ENCODE assay signal across 12 cellular contexts in genomic region chr22:19872779-19873137, GRCh38. TPM values are rescaled to one million over a fixed set of nuclear protein-coding genes. Genes with fewer than 3 reads are reported as not detected.
DNase-seq lines count a peak whose midpoint lies in the region; ATAC-seq and TF ChIP-seq lines count a peak whose summit lies in the region.
"Had no signal": no experiment of that assay in that cellular context is flagged by ENCODE, and none has a peak within 500 bp of the region (broad histone marks: within the 10 kb centered on the region; RNA-seq: fewer than 3 reads in every experiment).

No MANE protein-coding gene starts in this region.

- POLR2A ChIA-PET in activated CD8-positive, alpha-beta T cell treated with anti-CD3 and anti-CD28 coated beads for 36 hours (lab: Charles Lee): interaction anchor here (1.0 to 1.7 kb wide), 2 partner anchors 17 to 19 kb away, joined by 5 read pairs; no protein-coding TSS in a partner anchor
- POLR2A ChIA-PET in activated CD8-positive, alpha-beta T cell treated with anti-CD3 and anti-CD28 coated beads, Interleukin-2, amount 10 ng/mL, durations not matched to agents 7 days and 5 days (lab: Charles Lee): no interaction called here
- POLR2A ChIA-PET in HEK293 (lab: Yijun Ruan, JAX) (no interaction called here), WTC11 (lab: Charles Lee) (no interaction called here)

- peaks cover 21% of the 10 kb centered on the region for H3K4me1 ChIP-seq in HEK293 (ENCODE audit: control insufficient read depth, insufficient read depth, low read length)

- H3K4me3 ChIP-seq in HEK293 (ENCODE audit: low read depth, low read length): no peak overlapping the region
- H3K4me3 ChIP-seq: cardiac muscle cell, SK-N-MC had no signal

- no peaks in the 10 kb centered on the region for H3K27me3 Mint-ChIP-seq in activated CD8-positive, alpha-beta T cell treated with anti-CD3 and anti-CD28 coated beads for 36 hours
- no peaks in the 10 kb centered on the region for H3K27me3 Mint-ChIP-seq in activated CD8-positive, alpha-beta T cell treated with anti-CD3 and anti-CD28 coated beads, Interleukin-2, amount 10 ng/mL, durations not matched to agents 7 days and 5 days (ENCODE audit: low read depth)
- no peaks in the 10 kb centered on the region for H3K27me3 Mint-ChIP-seq in WTC11 (ENCODE audit: low read depth)
- H3K27me3 Mint-ChIP-seq: memory B cell had no signal

- no peak overlapping the region for H3K27ac ChIP-seq in HEK293 (ENCODE audit: extremely low read depth, low read depth, low read length)
- H3K27ac ChIP-seq: cardiac muscle cell, SK-N-MC had no signal

- DNase-seq in activated CD8-positive, alpha-beta T cell treated with anti-CD3 and anti-CD28 coated beads for 36 hours: peak; percentile 1
- no peak for DNase-seq in activated CD8-positive, alpha-beta T cell treated with anti-CD3 and anti-CD28 coated beads, Interleukin-2, amount 10 ng/mL, durations not matched to agents 7 days and 5 days
- peak; percentile 27 for DNase-seq in WTC11 (ENCODE audit: low spot score)
- peak; percentile 43 for DNase-seq in posterior vena cava (ENCODE audit: low spot score)
- DNase-seq in NCI-H2227 (lab: John Stamatoyannopoulos, UW; ENCODE audit: unreplicated experiment): no peak
- no peak for DNase-seq in RPMI8226
- DNase-seq: activated gamma-delta T cell had no signal

- no peak for ATAC-seq in activated CD8-positive, alpha-beta T cell treated with anti-CD3 and anti-CD28 coated beads for 36 hours
- ATAC-seq in activated CD8-positive, alpha-beta T cell treated with anti-CD3 and anti-CD28 coated beads, Interleukin-2, amount 10 ng/mL, durations not matched to agents 7 days and 5 days: no peak
- peak; percentile 21 for ATAC-seq in WTC11
- ATAC-seq in HG02884 (IDR thresholded peaks at IDR 0.05; ENCODE audit: unreplicated experiment): no peak

- H3K36me3 ChIP-seq in HEK293 (ENCODE audit: control insufficient read depth in 2 of 2, insufficient read depth in 1 of 2, low read length in 2 of 2): no peaks in the 10 kb centered on the region
- H3K36me3 ChIP-seq: cardiac muscle cell had no signal

- intact Hi-C loops in activated CD8-positive, alpha-beta T cell treated with anti-CD3 and anti-CD28 coated beads for 36 hours (cut with micrococcal nuclease): no loop called here
- intact Hi-C loops in posterior vena cava (cut with DNase I): no loop called here

- H3K4me1 Mint-ChIP-seq in activated CD8-positive, alpha-beta T cell treated with anti-CD3 and anti-CD28 coated beads for 36 hours (ENCODE audit: low read depth): peaks cover 14% of the 10 kb centered on the region
- H3K4me1 Mint-ChIP-seq in activated CD8-positive, alpha-beta T cell treated with anti-CD3 and anti-CD28 coated beads, Interleukin-2, amount 10 ng/mL, durations not matched to agents 7 days and 5 days (ENCODE audit: low read depth): peaks cover 12% of the 10 kb centered on the region
- peaks cover 12% of the 10 kb centered on the region for H3K4me1 Mint-ChIP-seq in WTC11
- H3K4me1 Mint-ChIP-seq: memory B cell had no signal

- CTCF ChIA-PET in activated CD8-positive, alpha-beta T cell treated with anti-CD3 and anti-CD28 coated beads for 36 hours (lab: Charles Lee): no interaction called here
- CTCF ChIA-PET in activated CD8-positive, alpha-beta T cell treated with anti-CD3 and anti-CD28 coated beads, Interleukin-2, amount 10 ng/mL, durations not matched to agents 7 days and 5 days (lab: Charles Lee): no interaction called here
- CTCF ChIA-PET in HEK293 (lab: Yijun Ruan, JAX): no interaction called here
- CTCF ChIA-PET in WTC11 (lab: Charles Lee): interaction anchor here (0.6 to 1.0 kb wide), 4 partner anchors 14 to 193 kb away, joined by 3 to 5 read pairs (median 4); no protein-coding TSS in a partner anchor

- no peak overlapping the region for H3K4me3 Mint-ChIP-seq in activated CD8-positive, alpha-beta T cell treated with anti-CD3 and anti-CD28 coated beads for 36 hours
- no peak overlapping the region for H3K4me3 Mint-ChIP-seq in activated CD8-positive, alpha-beta T cell treated with anti-CD3 and anti-CD28 coated beads, Interleukin-2, amount 10 ng/mL, durations not matched to agents 7 days and 5 days
- H3K4me3 Mint-ChIP-seq in WTC11: no peak overlapping the region
- H3K4me3 Mint-ChIP-seq: memory B cell had no signal

- no peaks in the 10 kb centered on the region for H3K9me3 ChIP-seq in HEK293 (ENCODE audit: control insufficient read depth, insufficient read depth, low read depth, low read length)

- H3K36me3 Mint-ChIP-seq in activated CD8-positive, alpha-beta T cell treated with anti-CD3 and anti-CD28 coated beads for 36 hours (ENCODE audit: low read depth): peaks cover 1% of the 10 kb centered on the region
- H3K36me3 Mint-ChIP-seq in activated CD8-positive, alpha-beta T cell treated with anti-CD3 and anti-CD28 coated beads, Interleukin-2, amount 10 ng/mL, durations not matched to agents 7 days and 5 days (ENCODE audit: low read depth): no peaks in the 10 kb centered on the region
- H3K36me3 Mint-ChIP-seq in WTC11: no peaks in the 10 kb centered on the region
- H3K36me3 Mint-ChIP-seq: memory B cell had no signal

- H3K27ac Mint-ChIP-seq in activated CD8-positive, alpha-beta T cell treated with anti-CD3 and anti-CD28 coated beads for 36 hours: no peak overlapping the region
- H3K27ac Mint-ChIP-seq in activated CD8-positive, alpha-beta T cell treated with anti-CD3 and anti-CD28 coated beads, Interleukin-2, amount 10 ng/mL, durations not matched to agents 7 days and 5 days: no peak overlapping the region
- H3K27ac Mint-ChIP-seq in WTC11: no peak overlapping the region
- H3K27ac Mint-ChIP-seq: memory B cell had no signal

- no peaks in the 10 kb centered on the region for H3K9me3 Mint-ChIP-seq in activated CD8-positive, alpha-beta T cell treated with anti-CD3 and anti-CD28 coated beads for 36 hours
- no peaks in the 10 kb centered on the region for H3K9me3 Mint-ChIP-seq in activated CD8-positive, alpha-beta T cell treated with anti-CD3 and anti-CD28 coated beads, Interleukin-2, amount 10 ng/mL, durations not matched to agents 7 days and 5 days (ENCODE audit: insufficient read depth)
- H3K9me3 Mint-ChIP-seq in WTC11: no peaks in the 10 kb centered on the region
- H3K9me3 Mint-ChIP-seq: memory B cell had no signal

- TF ChIP-seq CTCF in activated CD8-positive, alpha-beta T cell treated with anti-CD3 and anti-CD28 coated beads for 36 hours (IDR thresholded peaks at IDR 0.05): no peak
- TF ChIP-seq CTCF in HEK293 (tag by site-specific recombination; IDR thresholded peaks at IDR 0.05) (no peak), WTC11 (IDR thresholded peaks at IDR 0.05) (no peak)

TF ChIP-seq in HEK293, 187 proteins besides CTCF, POLR2A, EP300 and RAD21 (continues in another document):
- TF ChIP-seq ZNF174 (tag by site-specific recombination; IDR thresholded peaks at IDR 0.05) (no peak), KLF17 (tag by site-specific recombination; IDR thresholded peaks at IDR 0.05) (no peak), SCRT2 (tag by site-specific recombination; IDR thresholded peaks at IDR 0.05) (peak; percentile 55; the same call in 1 of the 2 replicates), ZNF600 (tag by site-specific recombination; IDR thresholded peaks at IDR 0.05) (no peak), SCRT1 (tag by site-specific recombination; IDR thresholded peaks at IDR 0.05; ENCODE audit: borderline replicate concordance) (peak; percentile 31; the same call in 1 of the 2 replicates), ZNF670 (tag by site-specific recombination; IDR thresholded peaks at IDR 0.05; ENCODE audit: low read depth) (no peak), ZNF701 (tag by site-specific recombination; IDR thresholded peaks at IDR 0.05) (no peak)

TF ChIP-seq in WTC11, 78 proteins besides CTCF, POLR2A, EP300 and RAD21:
- TF ChIP-seq TCF7 (CRISPR knock-in tag; IDR thresholded peaks at IDR 0.05; ENCODE audit: low read depth) (no peak), ETV6 (CRISPR knock-in tag; IDR thresholded peaks at IDR 0.05) (no peak), PRRX2 (CRISPR knock-in tag; IDR thresholded peaks at IDR 0.05) (no peak), CREB1 (CRISPR knock-in tag; IDR thresholded peaks at IDR 0.05) (no peak), ZNF219 (CRISPR knock-in tag; IDR thresholded peaks at IDR 0.05; ENCODE audit: borderline replicate concordance) (no peak), ATF6 (CRISPR knock-in tag; IDR thresholded peaks at IDR 0.05) (no peak), CREM (CRISPR knock-in tag; IDR thresholded peaks at IDR 0.05) (no peak), GTF2I (CRISPR knock-in tag; conservative IDR thresholded peaks at IDR 0.05) (no peak), ZNF423 (CRISPR knock-in tag; IDR thresholded peaks at IDR 0.05) (no peak), EMX1 (CRISPR knock-in tag; IDR thresholded peaks at IDR 0.05) (no peak)

RNA-seq across cellular contexts. Expression of gene GNB1L, which starts 18.1 kb away (rescaled TPM):
- total RNA-seq in activated CD8-positive, alpha-beta T cell treated with anti-CD3 and anti-CD28 coated beads for 36 hours: 10 to 100 TPM; 16.2 to 17.4 TPM
- 10 to 100 TPM in 1 of 2 experiments, 1 to 10 TPM in 1; 9.7 to 10.3 TPM for total RNA-seq in activated CD8-positive, alpha-beta T cell treated with anti-CD3 and anti-CD28 coated beads, Interleukin-2, amount 10 ng/mL, durations not matched to agents 7 days and 5 days
- 18.0 to 21.7 TPM (median 19.4 TPM) in 3 replicates for total RNA-seq in WTC11 (2021)
- 1 to 10 TPM; 3.6 to 3.9 TPM for total RNA-seq in posterior vena cava

RNA-seq across cellular contexts. Expression of gene RTL10, which starts 18.1 kb away (rescaled TPM):
- 10 to 100 TPM; 14.7 to 17.4 TPM for total RNA-seq in activated CD8-positive, alpha-beta T cell treated with anti-CD3 and anti-CD28 coated beads for 36 hours
- 10 to 100 TPM; 16.1 to 17.0 TPM for total RNA-seq in activated CD8-positive, alpha-beta T cell treated with anti-CD3 and anti-CD28 coated beads, Interleukin-2, amount 10 ng/mL, durations not matched to agents 7 days and 5 days
- total RNA-seq in WTC11 (2021): 19.2 to 21.5 TPM (median 20.6 TPM) in 3 replicates
- 1 to 10 TPM; 7.6 to 8.6 TPM for total RNA-seq in posterior vena cava

Comparison
In these comparisons a context has a peak if more than half of its experiments do, and no peak if none do; other contexts are left out.
1. DNase-seq: peak in activated CD8-positive, alpha-beta T cell treated with anti-CD3 and anti-CD28 coated beads for 36 hours (single experiment), WTC11 (single experiment) and posterior vena cava (single experiment); none in activated CD8-positive, alpha-beta T cell treated with anti-CD3 and anti-CD28 coated beads, Interleukin-2, amount 10 ng/mL, durations not matched to agents 7 days and 5 days (single experiment), NCI-H2227 (single experiment) and RPMI8226 (single experiment).